Comparison of ENCODE assay signal across 8 cellular contexts in genomic region chr3:179071161-179071568, GRCh38. TPM values are rescaled to one million over a fixed set of nuclear protein-coding genes. Genes with fewer than 3 reads are reported as not detected.
A peak's percentile ranks its signal among the peaks of the same experiment; 100 is the strongest.
DNase-seq lines count a peak whose midpoint lies in the region; ATAC-seq, FAIRE-seq and TF ChIP-seq lines count a peak whose summit lies in the region.

No MANE protein-coding gene starts in this region.

- H3F3A ChIP-seq in SU-DHL-6 (ENCODE audit: insufficient read depth): 0 out of 2 replicates have a peak, but pooled peaks cover 12% of the 10 kb centered on the region

- H4K20me1 ChIP-seq in BLaER1 (peaks cover 20% of the 10 kb centered on the region; the same call in 1 of the 2 replicates), SU-DHL-6 (ENCODE audit: low read depth, low read length) (no peaks in the 10 kb centered on the region), astrocyte (ENCODE audit: insufficient read depth, low read length) (peaks cover 15% of the 10 kb centered on the region)

- FAIRE-seq in astrocyte (lab: Jason Lieb, UNC): no peak

- H3K9me3 Mint-ChIP-seq in astrocyte (ENCODE audit: unreplicated experiment): no peaks in the 10 kb centered on the region

- peak overlapping the region; percentile 92 for H3K27ac Mint-ChIP-seq in astrocyte (ENCODE audit: unreplicated experiment)

- peak overlapping the region; percentile 86 for H3K9ac ChIP-seq in BLaER1
- H3K9ac ChIP-seq in SU-DHL-6 (ENCODE audit: low read length): peak overlapping the region; percentile 77
- peak overlapping the region; percentile 86 for H3K9ac ChIP-seq in astrocyte (ENCODE audit: low read length)

- no peak for TF ChIP-seq CTCF in SU-DHL-6 (IDR thresholded peaks at IDR 0.05; ENCODE audit: insufficient read depth, low read length, poor library complexity, severe bottlenecking)
- TF ChIP-seq CTCF in astrocyte (IDR thresholded peaks at IDR 0.05; ENCODE audit: insufficient read depth, low read depth, low read length): no peak

- H3K27ac ChIP-seq in BLaER1: peak overlapping the region; percentile 92
- peak overlapping the region; percentile 24; the same call in 1 of the 2 replicates for H3K27ac ChIP-seq in SU-DHL-6 (ENCODE audit: low read depth, low read length)
- peak overlapping the region; percentile 79 for H3K27ac ChIP-seq in astrocyte (ENCODE audit: low read depth, low read length)

- H2AFZ ChIP-seq in SU-DHL-6 (ENCODE audit: low read depth, low read length, severe bottlenecking) (peak overlapping the region; percentile 97), astrocyte (ENCODE audit: low read depth, low read length) (peak overlapping the region; percentile 95)

- peaks cover 20% of the 10 kb centered on the region for H3K36me3 ChIP-seq in BLaER1
- H3K36me3 ChIP-seq in SU-DHL-6 (ENCODE audit: low read length): no peaks in the 10 kb centered on the region
- H3K36me3 ChIP-seq in astrocyte (ENCODE audit: insufficient read depth, low read length): peaks cover 15% of the 10 kb centered on the region

- peaks cover 18% of the 10 kb centered on the region for H3K4me1 Mint-ChIP-seq in astrocyte (ENCODE audit: low read depth, unreplicated experiment)

- H3K4me3 ChIP-seq in BLaER1 (peak overlapping the region; percentile 85), SU-DHL-6 (ENCODE audit: insufficient read depth, low read length, poor library complexity, severe bottlenecking) (peak overlapping the region; percentile 86), astrocyte (ENCODE audit: insufficient read depth, low read depth, low read length) (peak overlapping the region; percentile 94)

- H3K4me3 Mint-ChIP-seq in astrocyte (ENCODE audit: unreplicated experiment): peak overlapping the region; percentile 94

- TF ChIP-seq POLR2A in erythroblast (IDR thresholded peaks at IDR 0.05; ENCODE audit: low read length): no peak

- H3K9me3 ChIP-seq in BLaER1 (no peaks in the 10 kb centered on the region), SU-DHL-6 (ENCODE audit: insufficient read depth, low read length) (no peaks in the 10 kb centered on the region), astrocyte (ENCODE audit: insufficient read depth, low read depth, low read length) (no peaks in the 10 kb centered on the region)

- peak overlapping the region; percentile 91 for H3K4me2 ChIP-seq in BLaER1
- H3K4me2 ChIP-seq in SU-DHL-6 (ENCODE audit: low read depth, low read length, poor library complexity, severe bottlenecking): peak overlapping the region; percentile 88
- peak overlapping the region; percentile 88 for H3K4me2 ChIP-seq in astrocyte (ENCODE audit: low read length)

- ATAC-seq in GM19395 (IDR thresholded peaks at IDR 0.05; ENCODE audit: unreplicated experiment) (peak; percentile 41), HG03457 (IDR thresholded peaks at IDR 0.05; ENCODE audit: unreplicated experiment) (peak; percentile 38)

- H3K36me3 Mint-ChIP-seq in astrocyte (ENCODE audit: low read depth, unreplicated experiment): peaks cover 10% of the 10 kb centered on the region

- peaks cover 9% of the 10 kb centered on the region for H3K79me2 ChIP-seq in SU-DHL-6 (ENCODE audit: insufficient read depth, low read length)
- H3K79me2 ChIP-seq in astrocyte (ENCODE audit: insufficient read depth, low read length): peaks cover 53% of the 10 kb centered on the region

- H3K27me3 ChIP-seq in BLaER1 (no peaks in the 10 kb centered on the region), SU-DHL-6 (ENCODE audit: low read length) (no peaks in the 10 kb centered on the region), astrocyte (ENCODE audit: insufficient read depth, low read length) (no peaks in the 10 kb centered on the region)

- DNase-seq in astrocyte (ENCODE audit: low read depth): peak; percentile 62
- peak; percentile 64 for DNase-seq in iris pigment epithelial cell (ENCODE audit: low read depth)
- peak; percentile 37 to 49 for DNase-seq in stimulated activated CD4-positive, alpha-beta T cell treated with anti-CD3 and anti-CD28 coated beads, Interleukin-1b, Interleukin-23, amount 100 ng/mL, for 4 hours (ENCODE audit: low read depth in 2 of 2)
- DNase-seq in erythroblast (lab: John Stamatoyannopoulos, UW): no peak

- H3K4me1 ChIP-seq in BLaER1: peaks cover 74% of the 10 kb centered on the region
- H3K4me1 ChIP-seq in astrocyte (ENCODE audit: insufficient read depth, low read length): peaks cover 5% of the 10 kb centered on the region

- H3K27me3 Mint-ChIP-seq in astrocyte (ENCODE audit: low read depth, unreplicated experiment): no peaks in the 10 kb centered on the region

- H3K9me2 ChIP-seq in SU-DHL-6 (replicated peaks; ENCODE audit: insufficient read depth, low read length): no peaks in the 10 kb centered on the region

RNA-seq across cellular contexts. Expression of gene ZMAT3, which starts 0.4 kb away (rescaled TPM):
- total RNA-seq in astrocyte: 89.1 and 89.6 TPM in 2 replicates

Comparison
In these comparisons a context has a peak if more than half of its experiments do, and no peak if none do; other contexts are left out.
1. H3K27ac ChIP-seq: peak in every context shown above with its lines; median percentile 92 in BLaER1; 79 in astrocyte; 24 in SU-DHL-6.
2. DNase-seq: peak in astrocyte (single experiment), iris pigment epithelial cell (single experiment) and stimulated activated CD4-positive, alpha-beta T cell treated with anti-CD3 and anti-CD28 coated beads, Interleukin-1b, Interleukin-23, amount 100 ng/mL, for 4 hours (2 of 2); none in erythroblast (0 of 2).
3. Peak in every context shown above with its lines, with median percentiles within 50 percentile points of each other: H3K4me2 ChIP-seq, H3K4me3 ChIP-seq and H3K9ac ChIP-seq.